In genomic region chr1:11935733-11936132, GRCh38 we compare ENCODE assay signal across 1 cellular context.
TF ChIP-seq lines count a peak whose summit lies in the region.

No MANE protein-coding gene starts in this region.

TF ChIP-seq in GM12878, 131 proteins besides CTCF, POLR2A, EP300 and RAD21:
- TF ChIP-seq BHLHE40 (IDR thresholded peaks at IDR 0.05; ENCODE audit: borderline replicate concordance in 1 of 2, low read depth in 2 of 2, low read length in 1 of 2), result 0 out of 4 replicates have a peak, but pooled peaks of 1 of the 2 experiments have one; percentile 5
